ENCODE assay signal across 8 cellular contexts in the genomic region with DNA sequence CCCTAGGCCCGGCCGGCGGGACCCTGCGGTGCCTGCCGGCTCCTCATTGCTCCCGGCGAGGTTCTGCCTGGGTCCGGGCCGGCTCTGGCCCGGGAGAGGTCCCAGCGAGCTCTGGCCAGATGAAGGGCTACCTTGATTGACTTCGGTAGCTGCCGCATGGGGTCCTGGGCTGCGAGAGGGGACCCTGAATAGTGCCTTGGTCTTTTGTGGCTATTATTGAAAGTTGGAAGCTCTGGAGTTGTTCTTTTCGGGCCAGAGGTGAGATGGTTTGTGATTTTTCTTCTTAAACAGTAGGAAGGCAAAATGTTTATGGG. TPM values are rescaled to one million over a fixed set of nuclear protein-coding genes. Genes with fewer than 3 reads are reported as not detected.
A peak's percentile ranks its signal among the peaks of the same experiment; 100 is the strongest.
DNase-seq lines count a peak whose midpoint lies in the region; ATAC-seq and TF ChIP-seq lines count a peak whose summit lies in the region.

No MANE protein-coding gene starts in this region.

- intact Hi-C loops in dendritic cell treated with granulocyte-macrophage colony-stimulating factor and Interleukin-4, amounts not matched to agents 40 ng/mL and 50 ng/mL, for 4 days (cut with micrococcal nuclease): loop anchor here (5.0 kb wide), 3 partner anchors 199 to 1959 kb away; a partner anchor contains a TSS

- peak overlapping the region; percentile 92 for H3K9ac ChIP-seq in Karpas-422 (ENCODE audit: low read length)

- H3K4me3 ChIP-seq in BE2C (ENCODE audit: low read depth, low read length): peak overlapping the region; percentile 93
- peak overlapping the region; percentile 94 for H3K4me3 ChIP-seq in Karpas-422 (ENCODE audit: low read length)

- H3K36me3 Mint-ChIP-seq in dendritic cell treated with granulocyte-macrophage colony-stimulating factor and Interleukin-4, amounts not matched to agents 40 ng/mL and 50 ng/mL, for 4 days (ENCODE audit: low read depth): peaks cover 4% of the 10 kb centered on the region
- H3K36me3 Mint-ChIP-seq in naive thymus-derived CD8-positive, alpha-beta T cell: peaks cover 5 to 17% (median 6%) of the 10 kb centered on the region in 3 donors

- no peaks in the 10 kb centered on the region for H3K9me2 ChIP-seq in Karpas-422 (replicated peaks; ENCODE audit: insufficient read depth, low read length)

- POLR2A ChIA-PET in naive thymus-derived CD8-positive, alpha-beta T cell (lab: Charles Lee): interaction anchor here (0.8 to 1.1 kb wide), 2 partner anchors 218 to 341 kb away, joined by 3 to 5 read pairs; a partner anchor contains a TSS
- POLR2A ChIA-PET in HEK293T (lab: Yijun Ruan, JAX): interaction anchor here (0.6 kb wide), 1 partner anchor 643 kb away, joined by 3 read pairs; no protein-coding TSS in a partner anchor

- H3K27ac ChIP-seq in Karpas-422 (ENCODE audit: low read length): peak overlapping the region; percentile 48

- H3K27me3 ChIP-seq in BE2C (no peaks in the 10 kb centered on the region), Karpas-422 (ENCODE audit: low read length) (no peaks in the 10 kb centered on the region)

- H2AFZ ChIP-seq in Karpas-422 (ENCODE audit: low read length): peak overlapping the region; percentile 80; the same call in 1 of the 2 replicates

- ATAC-seq in naive thymus-derived CD8-positive, alpha-beta T cell: no peak

- peaks cover 55% of the 10 kb centered on the region for H3K79me2 ChIP-seq in Karpas-422 (ENCODE audit: low read length)

- H4K20me1 ChIP-seq in Karpas-422 (ENCODE audit: insufficient read depth, low read depth, low read length): no peaks in the 10 kb centered on the region; the same call in 1 of the 2 replicates

- CTCF ChIA-PET in HEK293T (lab: Yijun Ruan, JAX): no interaction called here

- H3K4me2 ChIP-seq in Karpas-422 (ENCODE audit: low read depth, low read length, poor library complexity, severe bottlenecking): peak overlapping the region; percentile 94

- H3K27me3 Mint-ChIP-seq in dendritic cell treated with granulocyte-macrophage colony-stimulating factor and Interleukin-4, amounts not matched to agents 40 ng/mL and 50 ng/mL, for 4 days: no peaks in the 10 kb centered on the region
- H3K27me3 Mint-ChIP-seq in naive thymus-derived CD8-positive, alpha-beta T cell: no peaks in the 10 kb centered on the region

- no peaks in the 10 kb centered on the region for H3K9me3 Mint-ChIP-seq in dendritic cell treated with granulocyte-macrophage colony-stimulating factor and Interleukin-4, amounts not matched to agents 40 ng/mL and 50 ng/mL, for 4 days
- H3K9me3 Mint-ChIP-seq in naive thymus-derived CD8-positive, alpha-beta T cell: no peaks in the 10 kb centered on the region

- peak overlapping the region; percentile 85 for H3K27ac Mint-ChIP-seq in dendritic cell treated with granulocyte-macrophage colony-stimulating factor and Interleukin-4, amounts not matched to agents 40 ng/mL and 50 ng/mL, for 4 days
- peak overlapping the region in 6 of 10 donors; percentile 81 to 99 (median 93) for H3K27ac Mint-ChIP-seq in naive thymus-derived CD8-positive, alpha-beta T cell

- H3K36me3 ChIP-seq in BE2C (peaks cover 13% of the 10 kb centered on the region), Karpas-422 (ENCODE audit: insufficient read depth, low read length) (peaks cover 34% of the 10 kb centered on the region)

- no peaks in the 10 kb centered on the region for H3K9me3 ChIP-seq in BE2C
- no peaks in the 10 kb centered on the region for H3K9me3 ChIP-seq in Karpas-422 (ENCODE audit: low read length)

- no peak for DNase-seq in BE2C
- no peak for DNase-seq in Karpas-422
- no peak for DNase-seq in naive thymus-derived CD8-positive, alpha-beta T cell
- DNase-seq in activated effector memory CD4-positive, alpha-beta T cell treated with anti-CD3 and anti-CD28 coated beads, Interleukin-2, amount 50 U/mL, for 16 hours: no peak
- no peak for DNase-seq in HEK293T (ENCODE audit: extremely low spot score)
- no peak for DNase-seq in DMS79 treated with DMSO at 0.1 percent for 48 hours (lab: John Stamatoyannopoulos, UW)
- no peak for DNase-seq in dedifferentiated amniotic fluid mesenchymal stem cell (ENCODE audit: extremely low spot score)

- peaks cover 6% of the 10 kb centered on the region for H3K4me1 ChIP-seq in BE2C
- H3K4me1 ChIP-seq in Karpas-422 (ENCODE audit: low read length): peaks cover 36% of the 10 kb centered on the region

- H3K4me1 Mint-ChIP-seq in dendritic cell treated with granulocyte-macrophage colony-stimulating factor and Interleukin-4, amounts not matched to agents 40 ng/mL and 50 ng/mL, for 4 days (ENCODE audit: low read depth): peaks cover 8% of the 10 kb centered on the region
- H3K4me1 Mint-ChIP-seq in naive thymus-derived CD8-positive, alpha-beta T cell: peaks cover 8 to 19% (median 11%) of the 10 kb centered on the region in 4 donors

- TF ChIP-seq CTCF in BE2C (IDR thresholded peaks at IDR 0.05; ENCODE audit: low read depth, low read length): no peak

- peak overlapping the region; percentile 92 for H3K4me3 Mint-ChIP-seq in dendritic cell treated with granulocyte-macrophage colony-stimulating factor and Interleukin-4, amounts not matched to agents 40 ng/mL and 50 ng/mL, for 4 days
- peak overlapping the region in 6 of 10 donors; percentile 80 to 91 (median 88) for H3K4me3 Mint-ChIP-seq in naive thymus-derived CD8-positive, alpha-beta T cell

TF ChIP-seq in HEK293T, 16 proteins besides CTCF, POLR2A, EP300 and RAD21:
- TF ChIP-seq LEF1 (IDR thresholded peaks at IDR 0.05; ENCODE audit: borderline replicate concordance) (no peak), FOXA1 (IDR thresholded peaks at IDR 0.05) (no peak)

RNA-seq across cellular contexts. Expression of a gene that starts 0.6 kb away (rescaled TPM):
- 10.3 TPM for polyA plus RNA-seq in BE2C (2012; ENCODE audit: insufficient read depth, insufficient read length, low read depth)
- 21.9 and 35.6 TPM in 2 replicates for total RNA-seq in Karpas-422 (2014; rRNA removed; shearing (Covaris generic); ENCODE audit: low replicate concordance)
- 10 to 100 TPM; 29.5 to 32.3 TPM for total RNA-seq in naive thymus-derived CD8-positive, alpha-beta T cell
- polyA plus RNA-seq in naive thymus-derived CD8-positive, alpha-beta T cell: 10 to 100 TPM; 15.0 to 16.3 (median 15.6) TPM
